Comparison of ENCODE assay signal across 19 cellular contexts in genomic region chr12:91835693-91836092, GRCh38.
DNase-seq lines count a peak whose midpoint lies in the region; ATAC-seq, FAIRE-seq and TF ChIP-seq lines count a peak whose summit lies in the region.
"Had no signal": no experiment of that assay in that cellular context is flagged by ENCODE, and none has a peak within 500 bp of the region (broad histone marks: within the 10 kb centered on the region; RNA-seq: fewer than 3 reads in every experiment).

No MANE protein-coding gene starts in this region.

- no peak overlapping the region for H2AFZ ChIP-seq in HepG2 (ENCODE audit: low read length)

- POLR2A ChIA-PET in HepG2 (lab: Yijun Ruan, JAX), result no interaction called here

- DNase-seq in HepG2 (ENCODE audit: low spot score) (no peak), left lobe of liver (ENCODE audit: low spot score) (no peak), erythroblast (lab: John Stamatoyannopoulos, UW) (no peak)
- DNase-seq: AML-193; Caco-2; Calu3; CD4-positive, alpha-beta T cell; CD8-positive, alpha-beta T cell; DMS79 treated with DMSO at 0.1 percent for 48 hours; GF-D8 had no signal

- H3K4me3 ChIP-seq in liver (ENCODE audit: low read depth in 1 of 3, low read length in 3 of 3) (no peak overlapping the region), HepG2 (replicated peaks in 1 of 3; ENCODE audit: insufficient read depth in 1 of 3, low read depth in 2 of 3, low read length in 3 of 3) (no peak overlapping the region)
- H3K4me3 ChIP-seq: A549; BLaER1 treated with 17β-estradiol and CSF1 and Interleukin-3, amounts not matched to agents 10 nM and 100 nM had no signal

- H3K27me3 ChIP-seq in liver (ENCODE audit: control insufficient read depth in 4 of 4, insufficient read depth in 4 of 4, low read length in 3 of 4) (no peaks in the 10 kb centered on the region), HepG2 (ENCODE audit: control insufficient read depth in 1 of 2, insufficient read depth in 2 of 2, low read length in 2 of 2) (no peaks in the 10 kb centered on the region)
- H3K27me3 ChIP-seq: BLaER1 treated with 17β-estradiol and CSF1 and Interleukin-3, amounts not matched to agents 10 nM and 100 nM had no signal

- H3K9ac ChIP-seq in liver (ENCODE audit: low read depth in 1 of 2, low read length in 2 of 2) (no peak overlapping the region), HepG2 (ENCODE audit: insufficient read depth, low read depth, low read length) (no peak overlapping the region)
- H3K9ac ChIP-seq: BLaER1 treated with 17β-estradiol and CSF1 and Interleukin-3, amounts not matched to agents 10 nM and 100 nM had no signal

- H3K36me3 ChIP-seq in liver (ENCODE audit: control insufficient read depth in 4 of 4, insufficient read depth in 3 of 4, low read depth in 1 of 4, low read length in 3 of 4) (no peaks in the 10 kb centered on the region), HepG2 (replicated peaks in 1 of 2; ENCODE audit: control insufficient read depth in 1 of 2, insufficient read depth in 2 of 2, low read length in 2 of 2) (no peaks in the 10 kb centered on the region)
- H3K36me3 ChIP-seq: BLaER1 treated with 17β-estradiol and CSF1 and Interleukin-3, amounts not matched to agents 10 nM and 100 nM had no signal

- no peak overlapping the region for H3K4me2 ChIP-seq in HepG2 (ENCODE audit: low read depth, low read length)
- H3K4me2 ChIP-seq: A549; BLaER1 treated with 17β-estradiol and CSF1 and Interleukin-3, amounts not matched to agents 10 nM and 100 nM had no signal

- intact Hi-C loops in HepG2 (cut with micrococcal nuclease; ENCODE audit: unreplicated experiment), result no loop called here

- in situ Hi-C loops in HepG2 (cut with HindIII; ENCODE audit: extremely low pct_ligation_motif_present, low pct_unique_long_range_greater_than_20kb), result no loop called here

- H3K4me1 ChIP-seq in liver (ENCODE audit: control insufficient read depth in 4 of 4, insufficient read depth in 4 of 4, low read length in 3 of 4) (no peaks in the 10 kb centered on the region), HepG2 (ENCODE audit: insufficient read depth, low read length) (no peaks in the 10 kb centered on the region)
- H3K4me1 ChIP-seq: A549; BLaER1 treated with 17β-estradiol and CSF1 and Interleukin-3, amounts not matched to agents 10 nM and 100 nM; Caco-2 had no signal

- TF ChIP-seq RAD21 in liver (IDR thresholded peaks at IDR 0.05) (no peak), HepG2 (CRISPR knock-in tag; IDR thresholded peaks at IDR 0.05) (no peak)

- H3K79me2 ChIP-seq in HepG2 (ENCODE audit: insufficient read depth, low read length), result no peaks in the 10 kb centered on the region

- no peaks in the 10 kb centered on the region for H4K20me1 ChIP-seq in HepG2 (ENCODE audit: insufficient read depth, low read length)
- H4K20me1 ChIP-seq: BLaER1 treated with 17β-estradiol and CSF1 and Interleukin-3, amounts not matched to agents 10 nM and 100 nM had no signal

- no peak for FAIRE-seq in HepG2 (lab: Jason Lieb, UNC)
- FAIRE-seq: D721Med, G401.6, GM19239 had no signal

- TF ChIP-seq POLR2A in HepG2 (IDR thresholded peaks at IDR 0.05; ENCODE audit: insufficient read depth in 1 of 2, low read depth in 2 of 2, low read length in 2 of 2), result no peak
- no peak for TF ChIP-seq POLR2A in erythroblast (IDR thresholded peaks at IDR 0.05; ENCODE audit: low read length)

- TF ChIP-seq EP300 in HepG2 (IDR thresholded peaks at IDR 0.05; ENCODE audit: low read depth in 2 of 2, low read length in 2 of 2) (no peak), HepG2 (CRISPR knock-in tag; IDR thresholded peaks at IDR 0.05; ENCODE audit: borderline replicate concordance) (no peak)

- TF ChIP-seq CTCF in liver (IDR thresholded peaks at IDR 0.05; ENCODE audit: low read depth, low read length, missing input control) (no peak), HepG2 (CRISPR knock-in tag; IDR thresholded peaks at IDR 0.05) (no peak)

- BruUV-seq in HepG2 (replicated peaks; lab: Mats Ljungman, UMichigan), result no TSS peak

- H3K9me3 ChIP-seq in liver (ENCODE audit: control insufficient read depth in 4 of 4, low read length in 3 of 4) (no peaks in the 10 kb centered on the region), HepG2 (ENCODE audit: low read length) (no peaks in the 10 kb centered on the region)
- H3K9me3 ChIP-seq: A549; BLaER1 treated with 17β-estradiol and CSF1 and Interleukin-3, amounts not matched to agents 10 nM and 100 nM; Caco-2 had no signal

- CTCF ChIA-PET in HepG2 (lab: Yijun Ruan, JAX; ENCODE audit: low intra/inter-chr PET ratio, low total read pairs), result no interaction called here

- H3K27ac ChIP-seq in liver (ENCODE audit: low read depth in 1 of 2, low read length in 2 of 2) (no peak overlapping the region), HepG2 (ENCODE audit: extremely low read length, insufficient read depth, low read length) (no peak overlapping the region)
- H3K27ac ChIP-seq: 22Rv1; A549; BLaER1 treated with 17β-estradiol and CSF1 and Interleukin-3, amounts not matched to agents 10 nM and 100 nM; C4-2B had no signal

- no peak for ATAC-seq in HepG2
- ATAC-seq in left lobe of liver, result peak; percentile 66
- ATAC-seq in HG02571 (IDR thresholded peaks at IDR 0.05; ENCODE audit: unreplicated experiment), result no peak
- ATAC-seq: A549 had no signal

TF ChIP-seq in liver, 16 proteins besides CTCF, POLR2A, EP300 and RAD21:
- TF ChIP-seq HNF4A (conservative IDR thresholded peaks at IDR 0.05) (peak; percentile 57 to 69), MAX (IDR thresholded peaks at IDR 0.05) (no peak)

TF ChIP-seq in HepG2, 621 proteins besides CTCF, POLR2A, EP300 and RAD21:
- no peak for TF ChIP-seq SCMH1 (CRISPR knock-in tag; IDR thresholded peaks at IDR 0.05; ENCODE audit: borderline replicate concordance)
- TF ChIP-seq ZMYM2 (CRISPR knock-in tag; IDR thresholded peaks at IDR 0.05), result no peak
- no peak for TF ChIP-seq YEATS2 (CRISPR knock-in tag; IDR thresholded peaks at IDR 0.05; ENCODE audit: borderline replicate concordance)
- TF ChIP-seq HOXD1 (CRISPR knock-in tag; IDR thresholded peaks at IDR 0.05), result no peak
- no peak for TF ChIP-seq NAIF1 (CRISPR knock-in tag; IDR thresholded peaks at IDR 0.05; ENCODE audit: borderline replicate concordance)
- TF ChIP-seq ZNF136 (CRISPR knock-in tag; IDR thresholded peaks at IDR 0.05; ENCODE audit: low read depth), result no peak
- no peak for TF ChIP-seq SIX1 (CRISPR knock-in tag; IDR thresholded peaks at IDR 0.05; ENCODE audit: borderline replicate concordance)
- TF ChIP-seq HMGXB4 (CRISPR knock-in tag; IDR thresholded peaks at IDR 0.05; ENCODE audit: borderline replicate concordance in 1 of 2, low read depth in 1 of 2), result no peak
- no peak for TF ChIP-seq SMARCE1 (IDR thresholded peaks at IDR 0.05; ENCODE audit: borderline replicate concordance)
- TF ChIP-seq IRF9 (CRISPR knock-in tag; IDR thresholded peaks at IDR 0.05; ENCODE audit: borderline replicate concordance), result no peak
- TF ChIP-seq ZNF790 (CRISPR knock-in tag; IDR thresholded peaks at IDR 0.05; ENCODE audit: borderline replicate concordance), result no peak
